In genomic region chr22:32130464-32130863, GRCh38 we compare ENCODE assay signal across 21 cellular contexts. TPM values are rescaled to one million over a fixed set of nuclear protein-coding genes. Genes with fewer than 3 reads are reported as not detected.
"Had no signal": no experiment of that assay in that cellular context is flagged by ENCODE, and none has a peak within 500 bp of the region (broad histone marks: within the 10 kb centered on the region; RNA-seq: fewer than 3 reads in every experiment).

No MANE protein-coding gene starts in this region.

- H3K9ac ChIP-seq: parathyroid adenoma had no signal

- H3K27ac ChIP-seq: colonic mucosa, hepatocyte, parathyroid adenoma, sigmoid colon, spleen, thoracic aorta, upper lobe of right lung had no signal

- H3K79me2 ChIP-seq: hepatocyte, parathyroid adenoma had no signal

- H3K4me2 ChIP-seq: hepatocyte had no signal

- H2AFZ ChIP-seq: hepatocyte, parathyroid adenoma had no signal

- ATAC-seq: activated CD8-positive, alpha-beta T cell treated with anti-CD3 and anti-CD28 coated beads, Interleukin-2, amount 10 ng/mL, durations not matched to agents 7 days and 5 days; natural killer cell; stimulated activated memory B cell treated with anti-CD40 and anti-IgM and Interleukin-4, amounts not matched to agents 10 μg/mL and 1 μg/mL and 100 μg/mL, for 72 hours; upper lobe of right lung had no signal

- H3K4me3 ChIP-seq: colonic mucosa, hepatocyte, sigmoid colon, spleen, thoracic aorta, upper lobe of right lung had no signal

- H3K9me3 ChIP-seq: colonic mucosa, sigmoid colon, spleen, thoracic aorta, upper lobe of right lung had no signal

- H3K27me3 ChIP-seq: colonic mucosa, hepatocyte, sigmoid colon, spleen, upper lobe of right lung had no signal

- H3K4me1 ChIP-seq: colonic mucosa, parathyroid adenoma, sigmoid colon, spleen, upper lobe of right lung had no signal

- H3K36me3 ChIP-seq: colonic mucosa, sigmoid colon, spleen, thoracic aorta, upper lobe of right lung had no signal

- DNase-seq: activated B cell treated with CpG ODN at 0.5 μM for 24 hours; activated CD4-positive, alpha-beta T cell treated with anti-CD3 and anti-CD28 coated beads for 48 hours; activated CD8-positive, alpha-beta T cell treated with anti-CD3 and anti-CD28 coated beads, Interleukin-2, amount 10 ng/mL, durations not matched to agents 7 days and 5 days; activated naive CD4-positive, alpha-beta T cell treated with anti-CD3 and anti-CD28 coated beads for 36 hours; activated T-cell treated with anti-CD3 and anti-CD28 coated beads, Interleukin-2, amount 50 U/mL, for 24 hours; colonic mucosa; natural killer cell; sigmoid colon; spleen; stimulated activated CD4-positive, alpha-beta T cell treated with anti-CD3 and anti-CD28 coated beads, Interleukin-4, amount 100 ng/mL, for 4 hours; upper lobe of right lung had no signal

RNA-seq across cellular contexts. Expression of gene C22orf42, which starts 28.6 kb away (rescaled TPM):
- total RNA-seq: activated B cell treated with CpG ODN at 0.5 μM for 24 hours; activated CD8-positive, alpha-beta T cell treated with anti-CD3 and anti-CD28 coated beads, Interleukin-2, amount 10 ng/mL, durations not matched to agents 7 days and 5 days; activated naive CD4-positive, alpha-beta T cell treated with anti-CD3 and anti-CD28 coated beads for 36 hours; activated T-helper 2 cell treated with anti-CD3 and anti-CD28 coated beads, Interferon-gamma antibody, Interleukin-2, Interleukin-4, amounts not matched to agents 10 μg/mL and 5 μg/mL and 100 μg/mL, durations not matched to agents 14 hours and 24 hours and 36 hours; colonic mucosa; epithelial cell of proximal tubule; glomerular endothelial cell; hepatocyte; liver; mesenteric fat pad; natural killer cell; renal cortical epithelial cell; sigmoid colon; spleen; thoracic aorta; upper lobe of right lung had no signal
- polyA plus RNA-seq: hepatocyte, liver, sigmoid colon, spleen had no signal
